1 cellular context compared by ENCODE assay signal in genomic region chr3:193714523-193715137, GRCh38.
TF ChIP-seq lines count a peak whose summit lies in the region.

No MANE protein-coding gene starts in this region.

TF ChIP-seq in GM23338, 12 proteins besides CTCF, POLR2A, EP300 and RAD21 (continued from another document):
- TF ChIP-seq REST (IDR thresholded peaks at IDR 0.05; ENCODE audit: unreplicated experiment) (no peak), EZH2phosphoT487 (IDR thresholded peaks at IDR 0.05; ENCODE audit: unreplicated experiment) (no peak), ZNF462 (CRISPR knock-in tag; IDR thresholded peaks at IDR 0.05) (no peak), STAT1 (IDR thresholded peaks at IDR 0.05; ENCODE audit: unreplicated experiment) (no peak), ZNF331 (CRISPR knock-in tag; IDR thresholded peaks at IDR 0.05; ENCODE audit: low read depth) (no peak), ZNF114 (CRISPR knock-in tag; IDR thresholded peaks at IDR 0.05) (no peak), POLR2AphosphoS5 (IDR thresholded peaks at IDR 0.05; ENCODE audit: low read depth) (no peak)
